20 cellular contexts compared by ENCODE assay signal in genomic region chr2:100238471-100238870, GRCh38.
DNase-seq lines count a peak whose midpoint lies in the region; TF ChIP-seq lines count a peak whose summit lies in the region.
"Had no signal": no experiment of that assay in that cellular context is flagged by ENCODE, and none has a peak within 500 bp of the region (broad histone marks: within the 10 kb centered on the region; RNA-seq: fewer than 3 reads in every experiment).

No MANE protein-coding gene starts in this region.

- H3K27me3 ChIP-seq in NT2/D1 (ENCODE audit: insufficient read depth, insufficient read length) (peaks cover 38% of the 10 kb centered on the region), Caco-2 (replicated peaks; ENCODE audit: control insufficient read depth, insufficient read depth, low read length) (no peaks in the 10 kb centered on the region)

- no peaks in the 10 kb centered on the region for H3K9me3 Mint-ChIP-seq in Caco-2 (ENCODE audit: unreplicated experiment)
- H3K9me3 Mint-ChIP-seq: CD8-positive, alpha-beta memory T cell had no signal

- intact Hi-C loops in Caco-2 (cut with micrococcal nuclease; ENCODE audit: unreplicated experiment) = no loop called here

- no peak for TF ChIP-seq CTCF in Caco-2 (IDR thresholded peaks at IDR 0.05; ENCODE audit: insufficient read depth in 1 of 2, low read depth in 1 of 2, low read length in 1 of 2, severe bottlenecking in 1 of 2, unreplicated experiment in 1 of 2)

- POLR2A ChIA-PET in Caco-2 (lab: Charles Lee) = no interaction called here

- H3K9ac ChIP-seq in NT2/D1 (ENCODE audit: insufficient read length, low read depth) = no peak overlapping the region
- H3K9ac ChIP-seq: BLaER1 treated with 17β-estradiol and CSF1 and Interleukin-3, amounts not matched to agents 10 nM and 100 nM had no signal

- no peaks in the 10 kb centered on the region for H3K36me3 Mint-ChIP-seq in Caco-2 (ENCODE audit: insufficient read depth, unreplicated experiment)
- H3K36me3 Mint-ChIP-seq: CD8-positive, alpha-beta memory T cell had no signal

- no peak overlapping the region for H3K4me3 Mint-ChIP-seq in Caco-2 (ENCODE audit: unreplicated experiment)
- H3K4me3 Mint-ChIP-seq: CD8-positive, alpha-beta memory T cell had no signal

- peak; percentile 19 for DNase-seq in NCI-H146 (lab: John Stamatoyannopoulos, UW)
- no peak for DNase-seq in NCI-H146 treated with DMSO at 0.1 percent for 48 hours (lab: John Stamatoyannopoulos, UW; ENCODE audit: unreplicated experiment)
- peak; percentile 27 for DNase-seq in ELF-1 (ENCODE audit: low read depth, low spot score)
- peak; percentile 23 for DNase-seq in NT2/D1 (ENCODE audit: low read depth, low spot score)
- DNase-seq in iPS-NIHi7 (ENCODE audit: extremely low spot score) = peak; percentile 32
- DNase-seq in activated CD4-positive, alpha-beta T cell treated with anti-CD3 and anti-CD28 coated beads for 4 hours = no peak
- DNase-seq in NK-92 treated with Interleukin-12 subunit alpha and Interleukin-12 subunit beta, amount 100 ng/mL, for 24 hours (lab: John Stamatoyannopoulos, UW) = no peak
- DNase-seq in Caco-2 = no peak
- DNase-seq: CD8-positive, alpha-beta memory T cell; EL; HCEC 1CT; MM.1S; NCI-H1048; NCI-H1436; NCI-H2029; NCI-H446 treated with DMSO at 0.1 percent for 48 hours; Right ventricle myocardium superior had no signal

- no peak overlapping the region for H3K4me3 ChIP-seq in NT2/D1 (ENCODE audit: insufficient read length, low read depth)
- no peak overlapping the region for H3K4me3 ChIP-seq in Caco-2 (ENCODE audit: low read depth, low read length)
- H3K4me3 ChIP-seq: BLaER1 treated with 17β-estradiol and CSF1 and Interleukin-3, amounts not matched to agents 10 nM and 100 nM; K562; SK-N-MC had no signal

- peaks cover 12% of the 10 kb centered on the region for H3K27me3 Mint-ChIP-seq in Caco-2 (ENCODE audit: insufficient read depth, unreplicated experiment)

- H3K9me3 ChIP-seq in NT2/D1 (ENCODE audit: insufficient read depth, low read length) = no peaks in the 10 kb centered on the region
- no peaks in the 10 kb centered on the region for H3K9me3 ChIP-seq in Caco-2
- H3K9me3 ChIP-seq: BLaER1 treated with 17β-estradiol and CSF1 and Interleukin-3, amounts not matched to agents 10 nM and 100 nM had no signal

- CTCF ChIA-PET in Caco-2 (lab: Charles Lee) = no interaction called here

- BruUV-seq in Caco-2 (replicated peaks; lab: Mats Ljungman, UMichigan) = no TSS peak

- H3K36me3 ChIP-seq in NT2/D1 (ENCODE audit: insufficient read depth, insufficient read length, low read length) (no peaks in the 10 kb centered on the region), Caco-2 (ENCODE audit: control insufficient read depth, insufficient read depth, low read length) (no peaks in the 10 kb centered on the region)
- H3K36me3 ChIP-seq: BLaER1 treated with 17β-estradiol and CSF1 and Interleukin-3, amounts not matched to agents 10 nM and 100 nM had no signal

- no peaks in the 10 kb centered on the region for H3K4me1 Mint-ChIP-seq in Caco-2 (ENCODE audit: low read depth, unreplicated experiment)

- H3K27ac Mint-ChIP-seq in Caco-2 (ENCODE audit: unreplicated experiment) = no peak overlapping the region

- H3K4me1 ChIP-seq in NT2/D1 (ENCODE audit: insufficient read depth, insufficient read length) (peaks cover 11% of the 10 kb centered on the region), Caco-2 (no peaks in the 10 kb centered on the region)

Comparison
In these comparisons a context has a peak if more than half of its experiments do, and no peak if none do; other contexts are left out.
1. DNase-seq: peak in NCI-H146 (single experiment), ELF-1 (single experiment), NT2/D1 (single experiment) and iPS-NIHi7 (single experiment); none in NCI-H146 treated with DMSO at 0.1 percent for 48 hours (single experiment), activated CD4-positive, alpha-beta T cell treated with anti-CD3 and anti-CD28 coated beads for 4 hours (0 of 2), NK-92 treated with Interleukin-12 subunit alpha and Interleukin-12 subunit beta, amount 100 ng/mL, for 24 hours (single experiment) and Caco-2 (0 of 2).